In genomic region chr21:34670220-34670961, GRCh38 we compare ENCODE assay signal across 10 cellular contexts. TPM values are rescaled to one million over a fixed set of nuclear protein-coding genes. Genes with fewer than 3 reads are reported as not detected.
A peak's percentile ranks its signal among the peaks of the same experiment; 100 is the strongest.
DNase-seq lines count a peak whose midpoint lies in the region; FAIRE-seq and TF ChIP-seq lines count a peak whose summit lies in the region.
"Had no signal": no experiment of that assay in that cellular context is flagged by ENCODE, and none has a peak within 500 bp of the region (broad histone marks: within the 10 kb centered on the region; RNA-seq: fewer than 3 reads in every experiment).

No MANE protein-coding gene starts in this region.

- H3K9me3 ChIP-seq in tibial nerve (no peaks in the 10 kb centered on the region), HAP-1 (no peaks in the 10 kb centered on the region)

- H3K36me3 Mint-ChIP-seq in activated CD4-positive, alpha-beta memory T cell treated with anti-CD3 and anti-CD28 coated beads for 36 hours = no peaks in the 10 kb centered on the region
- no peaks in the 10 kb centered on the region for H3K36me3 Mint-ChIP-seq in activated CD4-positive, alpha-beta memory T cell treated with anti-CD3 and anti-CD28 coated beads, Interleukin-2, amount 10 ng/mL, durations not matched to agents 7 days and 5 days (ENCODE audit: low read depth)
- H3K36me3 Mint-ChIP-seq: CD4-positive, CD25-positive, alpha-beta regulatory T cell had no signal

- H3K27ac ChIP-seq in brain microvascular endothelial cell (no peak overlapping the region), tibial nerve (peak overlapping the region in 2 of 4 donors; percentile 51 to 72)
- H3K27ac ChIP-seq: epithelial cell of prostate had no signal

- FAIRE-seq in urothelium cell line (lab: Jason Lieb, UNC) = no peak

- H3K27ac Mint-ChIP-seq in activated CD4-positive, alpha-beta memory T cell treated with anti-CD3 and anti-CD28 coated beads for 36 hours = no peak overlapping the region
- no peak overlapping the region for H3K27ac Mint-ChIP-seq in activated CD4-positive, alpha-beta memory T cell treated with anti-CD3 and anti-CD28 coated beads, Interleukin-2, amount 10 ng/mL, durations not matched to agents 7 days and 5 days
- H3K27ac Mint-ChIP-seq: CD4-positive, CD25-positive, alpha-beta regulatory T cell had no signal

- no peak for DNase-seq in activated CD4-positive, alpha-beta memory T cell treated with anti-CD3 and anti-CD28 coated beads for 36 hours
- DNase-seq in activated CD4-positive, alpha-beta memory T cell treated with anti-CD3 and anti-CD28 coated beads, Interleukin-2, amount 10 ng/mL, durations not matched to agents 7 days and 5 days = no peak
- no peak for DNase-seq in brain microvascular endothelial cell
- DNase-seq in lower leg skin (ENCODE audit: low spot score in 2 of 2) = no peak
- no peak for DNase-seq in tibial nerve (ENCODE audit: low spot score in 2 of 2)
- DNase-seq in HAP-1 (ENCODE audit: low spot score in 2 of 2) = no peak
- DNase-seq in amygdala (lab: John Stamatoyannopoulos, UW) = no peak
- no peak for DNase-seq in urothelium cell line (ENCODE audit: low spot score)

- H3K4me3 ChIP-seq in brain microvascular endothelial cell (ENCODE audit: low read depth, low read length) (peak overlapping the region; percentile 35), lower leg skin (ENCODE audit: low read depth, poor library complexity, severe bottlenecking) (peak overlapping the region; percentile 40), tibial nerve (peak overlapping the region; percentile 40 to 60 (median 49)), HAP-1 (no peak overlapping the region)

- TF ChIP-seq EP300 in tibial nerve (IDR thresholded peaks at IDR 0.05) = no peak

- H3K4me1 Mint-ChIP-seq in activated CD4-positive, alpha-beta memory T cell treated with anti-CD3 and anti-CD28 coated beads for 36 hours (ENCODE audit: low read depth) = peaks cover 9% of the 10 kb centered on the region
- peaks cover 9% of the 10 kb centered on the region for H3K4me1 Mint-ChIP-seq in activated CD4-positive, alpha-beta memory T cell treated with anti-CD3 and anti-CD28 coated beads, Interleukin-2, amount 10 ng/mL, durations not matched to agents 7 days and 5 days

- peak overlapping the region; percentile 36 for H3K4me3 Mint-ChIP-seq in activated CD4-positive, alpha-beta memory T cell treated with anti-CD3 and anti-CD28 coated beads for 36 hours
- no peak overlapping the region for H3K4me3 Mint-ChIP-seq in activated CD4-positive, alpha-beta memory T cell treated with anti-CD3 and anti-CD28 coated beads, Interleukin-2, amount 10 ng/mL, durations not matched to agents 7 days and 5 days

- in situ Hi-C loops in brain microvascular endothelial cell (cut with HindIII; ENCODE audit: low pct_ligation_motif_present, low sequenced_read_pairs) = no loop called here
- in situ Hi-C loops in HAP-1 (cut with MboI; ENCODE audit: low sequenced_read_pairs) = no loop called here

- H3K27me3 ChIP-seq in brain microvascular endothelial cell (replicated peaks) (peaks cover 56% of the 10 kb centered on the region), tibial nerve (peaks cover 0 to 65% of the 10 kb centered on the region in 2 donors), HAP-1 (ENCODE audit: low read depth) (peaks cover 8% of the 10 kb centered on the region)

- no peaks in the 10 kb centered on the region for H3K9me3 Mint-ChIP-seq in activated CD4-positive, alpha-beta memory T cell treated with anti-CD3 and anti-CD28 coated beads for 36 hours
- no peaks in the 10 kb centered on the region for H3K9me3 Mint-ChIP-seq in activated CD4-positive, alpha-beta memory T cell treated with anti-CD3 and anti-CD28 coated beads, Interleukin-2, amount 10 ng/mL, durations not matched to agents 7 days and 5 days

- TF ChIP-seq POLR2A in lower leg skin (IDR thresholded peaks at IDR 0.05) = no peak
- no peak for TF ChIP-seq POLR2A in tibial nerve (IDR thresholded peaks at IDR 0.05)

- H3K27me3 Mint-ChIP-seq in activated CD4-positive, alpha-beta memory T cell treated with anti-CD3 and anti-CD28 coated beads for 36 hours = peaks cover 58% of the 10 kb centered on the region
- peaks cover 69% of the 10 kb centered on the region for H3K27me3 Mint-ChIP-seq in activated CD4-positive, alpha-beta memory T cell treated with anti-CD3 and anti-CD28 coated beads, Interleukin-2, amount 10 ng/mL, durations not matched to agents 7 days and 5 days

- POLR2A ChIA-PET in activated CD4-positive, alpha-beta memory T cell treated with anti-CD3 and anti-CD28 coated beads for 36 hours (lab: Charles Lee) = no interaction called here
- POLR2A ChIA-PET in activated CD4-positive, alpha-beta memory T cell treated with anti-CD3 and anti-CD28 coated beads, Interleukin-2, amount 10 ng/mL, durations not matched to agents 7 days and 5 days (lab: Charles Lee) = no interaction called here

- WGBS in lower leg skin, 2 donors = 1 to 2% methylated on average over 53 to 62 of the region's 70 CpGs
- whole genome bisulfite sequencing in tibial nerve, 2 donors = 2 to 3% methylated on average over 44 to 53 of the region's 70 CpGs

- TF ChIP-seq CTCF in brain microvascular endothelial cell (IDR thresholded peaks at IDR 0.05; ENCODE audit: low read depth, low read length, missing control alignments) (no peak), lower leg skin (IDR thresholded peaks at IDR 0.05) (no peak), tibial nerve (IDR thresholded peaks at IDR 0.05) (peak in 1 of 5 experiments; percentile 4)

- no peaks in the 10 kb centered on the region for H3K36me3 ChIP-seq in brain microvascular endothelial cell (replicated peaks)
- no peaks in the 10 kb centered on the region for H3K36me3 ChIP-seq in tibial nerve
- no peaks in the 10 kb centered on the region for H3K36me3 ChIP-seq in HAP-1 (replicated peaks)

- intact Hi-C loops in activated CD4-positive, alpha-beta memory T cell treated with anti-CD3 and anti-CD28 coated beads for 36 hours (cut with micrococcal nuclease) = no loop called here
- intact Hi-C loops in lower leg skin (cut with DNase I; ENCODE audit: low total_unique reads) = no loop called here

- CTCF ChIA-PET in activated CD4-positive, alpha-beta memory T cell treated with anti-CD3 and anti-CD28 coated beads for 36 hours (lab: Charles Lee) = interaction anchor here (2.6 kb wide), 1 partner anchor 23 kb away, joined by 9 read pairs; no protein-coding TSS in a partner anchor
- CTCF ChIA-PET in activated CD4-positive, alpha-beta memory T cell treated with anti-CD3 and anti-CD28 coated beads, Interleukin-2, amount 10 ng/mL, durations not matched to agents 7 days and 5 days (lab: Charles Lee) = no interaction called here

- peaks cover 0 to 36% (median 13%) of the 10 kb centered on the region in 4 donors for H3K4me1 ChIP-seq in tibial nerve
- no peaks in the 10 kb centered on the region for H3K4me1 ChIP-seq in HAP-1

RNA-seq across cellular contexts. Expression of gene CLIC6, which starts 1.6 kb away (rescaled TPM):
- total RNA-seq in activated CD4-positive, alpha-beta memory T cell treated with anti-CD3 and anti-CD28 coated beads for 36 hours = under 1 TPM; 0.10 to 0.14 TPM
- under 1 TPM in 1 of 2 experiments, not detected in 1; 0.08 TPM for total RNA-seq in activated CD4-positive, alpha-beta memory T cell treated with anti-CD3 and anti-CD28 coated beads, Interleukin-2, amount 10 ng/mL, durations not matched to agents 7 days and 5 days
- total RNA-seq in lower leg skin (1 to 10 TPM; 2.1 to 5.9 (median 3.3) TPM), tibial nerve (10 to 100 TPM in 1 of 4 donors, 1 to 10 TPM in 3; 3.3 to 11.6 (median 7.0) TPM)
- total RNA-seq: CD4-positive, CD25-positive, alpha-beta regulatory T cell had no signal

RNA-seq across cellular contexts. Expression of gene RCAN1, which starts 55.5 kb away (rescaled TPM):
- total RNA-seq in activated CD4-positive, alpha-beta memory T cell treated with anti-CD3 and anti-CD28 coated beads for 36 hours = 1 to 10 TPM; 8.6 to 9.7 TPM
- total RNA-seq in activated CD4-positive, alpha-beta memory T cell treated with anti-CD3 and anti-CD28 coated beads, Interleukin-2, amount 10 ng/mL, durations not matched to agents 7 days and 5 days = 1 to 10 TPM; 8.3 to 8.8 TPM
- total RNA-seq in lower leg skin = 10 to 100 TPM; 18.8 to 29.0 (median 19.4) TPM
- total RNA-seq in tibial nerve = 10 to 100 TPM; 51.8 to 71.2 (median 66.7) TPM
